In the genomic region with DNA sequence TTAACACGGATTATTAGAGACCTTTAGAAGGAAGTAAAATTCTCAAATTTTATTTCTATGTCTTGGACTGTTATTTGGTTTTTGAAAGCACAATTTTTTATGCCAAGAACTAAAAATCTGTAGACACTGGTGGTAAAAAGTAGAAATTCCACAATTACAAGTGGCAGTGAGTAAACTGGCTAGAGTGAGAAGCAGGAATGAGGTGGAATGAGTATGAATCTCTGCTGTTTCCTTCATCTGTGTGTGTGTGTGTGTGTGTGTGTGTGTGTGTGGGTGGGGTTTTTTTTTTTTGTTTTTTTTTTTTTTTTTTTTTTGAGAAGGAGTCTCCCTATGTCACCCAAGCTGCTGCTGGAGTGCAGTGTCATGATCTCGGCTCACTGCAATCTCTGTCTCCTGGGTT, we compare ENCODE assay signal across 19 cellular contexts.
"Had no signal": no experiment of that assay in that cellular context is flagged by ENCODE, and none has a peak within 500 bp of the region (broad histone marks: within the 10 kb centered on the region; RNA-seq: fewer than 3 reads in every experiment).

No MANE protein-coding gene starts in this region.

- H3K27ac ChIP-seq: dorsolateral prefrontal cortex, epithelial cell of prostate, foreskin keratinocyte, lower lobe of right lung, right atrium auricular region, tibial artery, uterus had no signal

- H3K4me3 ChIP-seq: dorsolateral prefrontal cortex, lower lobe of right lung, right atrium auricular region, tibial artery, uterus had no signal

- H3K27ac Mint-ChIP-seq: activated CD4-positive, alpha-beta T cell treated with anti-CD3 and anti-CD28 coated beads, Interleukin-2, amount 10 ng/mL, durations not matched to agents 24 days and 14 days; activated naive CD8-positive, alpha-beta T cell treated with anti-CD3 and anti-CD28 coated beads for 36 hours; natural killer cell had no signal

- H3K4me3 Mint-ChIP-seq: activated CD4-positive, alpha-beta T cell treated with anti-CD3 and anti-CD28 coated beads, Interleukin-2, amount 10 ng/mL, durations not matched to agents 24 days and 14 days; activated naive CD8-positive, alpha-beta T cell treated with anti-CD3 and anti-CD28 coated beads for 36 hours; natural killer cell had no signal

- H3K36me3 Mint-ChIP-seq: natural killer cell had no signal

- H3K9me3 ChIP-seq: lower lobe of right lung, right atrium auricular region, tibial artery, uterus had no signal

- H3K27me3 Mint-ChIP-seq: activated CD4-positive, alpha-beta T cell treated with anti-CD3 and anti-CD28 coated beads, Interleukin-2, amount 10 ng/mL, durations not matched to agents 24 days and 14 days; activated naive CD8-positive, alpha-beta T cell treated with anti-CD3 and anti-CD28 coated beads for 36 hours had no signal

- H3K9me3 Mint-ChIP-seq: activated CD4-positive, alpha-beta T cell treated with anti-CD3 and anti-CD28 coated beads, Interleukin-2, amount 10 ng/mL, durations not matched to agents 24 days and 14 days; activated naive CD8-positive, alpha-beta T cell treated with anti-CD3 and anti-CD28 coated beads for 36 hours; natural killer cell had no signal

- H3K36me3 ChIP-seq: lower lobe of right lung, right atrium auricular region, tibial artery, uterus had no signal

- H3K27me3 ChIP-seq: dorsolateral prefrontal cortex, foreskin keratinocyte, right atrium auricular region, tibial artery, uterus had no signal

- FAIRE-seq: keratinocyte had no signal

- DNase-seq: activated CD4-positive, alpha-beta T cell treated with anti-CD3 and anti-CD28 coated beads, Interleukin-2, amount 10 ng/mL, durations not matched to agents 24 days and 14 days; activated gamma-delta T cell treated with Interleukin-2 at 50 U/mL for 16 hours; activated naive CD8-positive, alpha-beta T cell treated with anti-CD3 and anti-CD28 coated beads for 36 hours; amniotic stem cell; dorsolateral prefrontal cortex; foreskin keratinocyte; hypothalamus; lower lobe of right lung; natural killer cell; occipital lobe; stimulated activated CD4-positive, alpha-beta T cell treated with anti-CD3 and anti-CD28 coated beads, Interleukin-2, amount 100 ng/mL, for 24 hours; stimulated activated naive CD8-positive, alpha-beta T cell treated with anti-CD3 and anti-CD28 coated beads, Interleukin-15, Interleukin-2, amounts not matched to agents 100 U/mL and 50 U/mL, for 24 hours; substantia nigra; SW 1271; tibial artery; uterus had no signal

- ATAC-seq: foreskin keratinocyte; lower lobe of right lung; natural killer cell; stimulated activated naive CD8-positive, alpha-beta T cell treated with anti-CD3 and anti-CD28 coated beads, Interleukin-15, Interleukin-2, amounts not matched to agents 100 U/mL and 50 U/mL, for 24 hours had no signal
